Comparison of ENCODE assay signal across 19 cellular contexts in genomic region chr3:16715281-16715680, GRCh38.
A peak's percentile ranks its signal among the peaks of the same experiment; 100 is the strongest.
DNase-seq lines count a peak whose midpoint lies in the region; ATAC-seq and TF ChIP-seq lines count a peak whose summit lies in the region.
"Had no signal": no experiment of that assay in that cellular context is flagged by ENCODE, and none has a peak within 500 bp of the region (broad histone marks: within the 10 kb centered on the region; RNA-seq: fewer than 3 reads in every experiment).

No MANE protein-coding gene starts in this region.

- peaks cover 0 to 6% (median 0%) of the 10 kb centered on the region in 5 donors for H3K27me3 Mint-ChIP-seq in naive thymus-derived CD8-positive, alpha-beta T cell
- H3K27me3 Mint-ChIP-seq: CD4-positive, alpha-beta T cell had no signal

- DNase-seq in Karpas-422 (peak; percentile 45), RPMI7951 (ENCODE audit: low read depth) (peak; percentile 27), neuronal stem cell (ENCODE audit: low spot score) (no peak), upper lobe of right lung (no peak), NAMALWA (ENCODE audit: low spot score) (no peak), cerebellum (ENCODE audit: low spot score) (no peak)
- no peak for DNase-seq in naive thymus-derived CD8-positive, alpha-beta T cell
- DNase-seq: 8988T; ACHN; BE2C; Caco-2; Calu3; CD4-positive, alpha-beta T cell; CD8-positive, alpha-beta T cell; DMS79 treated with DMSO at 0.1 percent for 48 hours; GF-D8 had no signal

- H2AFZ ChIP-seq in Karpas-422 (ENCODE audit: low read length) = no peak overlapping the region
- H2AFZ ChIP-seq in neuronal stem cell (ENCODE audit: low read length) = no peak overlapping the region

- H3K4me3 ChIP-seq in Karpas-422 (ENCODE audit: low read length) (no peak overlapping the region), neuronal stem cell (ENCODE audit: low read length in 2 of 2) (peak overlapping the region in 1 of 2 donors; percentile 35), upper lobe of right lung (no peak overlapping the region)
- H3K4me3 ChIP-seq: BLaER1 had no signal

- no peak overlapping the region for H4K8ac ChIP-seq in neuronal stem cell (ENCODE audit: low read depth, low read length)

- no peak overlapping the region for H4K91ac ChIP-seq in neuronal stem cell (ENCODE audit: low read depth, low read length, poor library complexity)

- H3K4me1 ChIP-seq in Karpas-422 (ENCODE audit: low read length) (peaks cover 21% of the 10 kb centered on the region), neuronal stem cell (ENCODE audit: control insufficient read depth in 2 of 2, insufficient read depth in 1 of 2, low read depth in 1 of 2, low read length in 2 of 2) (no peaks in the 10 kb centered on the region), upper lobe of right lung (no peaks in the 10 kb centered on the region)
- H3K4me1 ChIP-seq: BE2C, BLaER1, Caco-2 had no signal

- H2BK120ac ChIP-seq in neuronal stem cell (ENCODE audit: low read depth, low read length) = no peak overlapping the region

- no peak overlapping the region for H3K14ac ChIP-seq in neuronal stem cell (ENCODE audit: low read length)

- no peak overlapping the region for H3K27ac Mint-ChIP-seq in naive thymus-derived CD8-positive, alpha-beta T cell
- H3K27ac Mint-ChIP-seq: CD4-positive, alpha-beta T cell; CD8-positive, alpha-beta T cell had no signal

- ATAC-seq in upper lobe of right lung (peak; percentile 30), SK-N-SH treated with all-trans-retinoic acid at 6 μM for 48 hours (no peak)
- no peak for ATAC-seq in naive thymus-derived CD8-positive, alpha-beta T cell
- ATAC-seq: CD8-positive, alpha-beta T cell had no signal

- H3K9me3 ChIP-seq in Karpas-422 (ENCODE audit: low read length) = no peaks in the 10 kb centered on the region
- peaks cover 0 to 3% of the 10 kb centered on the region in 2 donors for H3K9me3 ChIP-seq in neuronal stem cell (replicated peaks in 1 of 2; ENCODE audit: control insufficient read depth in 2 of 2, insufficient read depth in 1 of 2, low read depth in 1 of 2, low read length in 2 of 2)
- no peaks in the 10 kb centered on the region for H3K9me3 ChIP-seq in upper lobe of right lung
- H3K9me3 ChIP-seq: BE2C, Caco-2 had no signal

- intact Hi-C loops in upper lobe of right lung (cut with DNase I) = no loop called here

- H2BK5ac ChIP-seq in neuronal stem cell (ENCODE audit: low read length) = no peak overlapping the region

- H3K9ac ChIP-seq in Karpas-422 (ENCODE audit: low read length) (no peak overlapping the region), neuronal stem cell (ENCODE audit: low read depth, low read length, poor library complexity) (no peak overlapping the region)
- H3K9ac ChIP-seq: BLaER1 had no signal

- H3K36me3 Mint-ChIP-seq in naive thymus-derived CD8-positive, alpha-beta T cell = peaks cover 0 to 20% (median 19%) of the 10 kb centered on the region in 3 donors

- H2BK12ac ChIP-seq in neuronal stem cell (ENCODE audit: low read length) = no peak overlapping the region

- no peaks in the 10 kb centered on the region for H3K79me2 ChIP-seq in Karpas-422 (ENCODE audit: low read length)

- no peak overlapping the region for H3K4ac ChIP-seq in neuronal stem cell (ENCODE audit: low read length)

- H3K36me3 ChIP-seq in Karpas-422 (ENCODE audit: insufficient read depth, low read length) = no peaks in the 10 kb centered on the region
- H3K36me3 ChIP-seq in neuronal stem cell (replicated peaks in 1 of 2; ENCODE audit: control insufficient read depth in 2 of 2, insufficient read depth in 2 of 2, low read length in 2 of 2) = no peaks in the 10 kb centered on the region
- no peaks in the 10 kb centered on the region for H3K36me3 ChIP-seq in upper lobe of right lung
- H3K36me3 ChIP-seq: BE2C, BLaER1 had no signal

- H3K79me1 ChIP-seq in neuronal stem cell (ENCODE audit: low read depth, low read length) = no peaks in the 10 kb centered on the region

- no peaks in the 10 kb centered on the region for H3K9me2 ChIP-seq in Karpas-422 (replicated peaks; ENCODE audit: insufficient read depth, low read length)

- H3K4me2 ChIP-seq in Karpas-422 (ENCODE audit: low read depth, low read length, poor library complexity, severe bottlenecking) (no peak overlapping the region), neuronal stem cell (ENCODE audit: insufficient read depth, low read length, poor library complexity, severe bottlenecking) (no peak overlapping the region)
- H3K4me2 ChIP-seq: BLaER1 had no signal

- no peaks in the 10 kb centered on the region for H3K4me1 Mint-ChIP-seq in naive thymus-derived CD8-positive, alpha-beta T cell

- no peak for TF ChIP-seq CTCF in upper lobe of right lung (IDR thresholded peaks at IDR 0.05)

- H3K4me3 Mint-ChIP-seq in naive thymus-derived CD8-positive, alpha-beta T cell = no peak overlapping the region
- H3K4me3 Mint-ChIP-seq: CD4-positive, alpha-beta T cell; CD8-positive, alpha-beta T cell had no signal

- no peak overlapping the region for H3K23ac ChIP-seq in neuronal stem cell (ENCODE audit: low read depth, low read length, poor library complexity)

- no peak overlapping the region for H2BK15ac ChIP-seq in neuronal stem cell (ENCODE audit: low read length)

- no peaks in the 10 kb centered on the region for H4K20me1 ChIP-seq in Karpas-422 (ENCODE audit: insufficient read depth, low read depth, low read length)
- H4K20me1 ChIP-seq: BLaER1 had no signal

- H3K27me3 ChIP-seq in Karpas-422 (ENCODE audit: low read length) = no peaks in the 10 kb centered on the region
- no peaks in the 10 kb centered on the region for H3K27me3 ChIP-seq in neuronal stem cell (ENCODE audit: control insufficient read depth in 3 of 3, insufficient read depth in 3 of 3, low read depth in 1 of 3, low read length in 3 of 3)
- H3K27me3 ChIP-seq in upper lobe of right lung = no peaks in the 10 kb centered on the region
- H3K27me3 ChIP-seq: BE2C, BLaER1 had no signal

- peaks cover 11 to 46% (median 24%) of the 10 kb centered on the region in 9 donors for H3K9me3 Mint-ChIP-seq in naive thymus-derived CD8-positive, alpha-beta T cell

- H3K27ac ChIP-seq in Karpas-422 (ENCODE audit: low read length) (no peak overlapping the region), neuronal stem cell (replicated peaks; ENCODE audit: low read length) (no peak overlapping the region), upper lobe of right lung (no peak overlapping the region)
- H3K27ac ChIP-seq: BLaER1, C4-2B had no signal

- POLR2A ChIA-PET in naive thymus-derived CD8-positive, alpha-beta T cell (lab: Charles Lee) = no interaction called here

- peak overlapping the region; percentile 62 for H3K18ac ChIP-seq in neuronal stem cell (ENCODE audit: low read length)

- WGBS in neuronal stem cell (ENCODE audit: extremely low coverage in 2 of 2, insufficient read length in 2 of 2, insufficient replicate concordance in 1 of 2), 2 donors = no CpG with 5 or more reads among the region's 4 CpGs

- H2AK5ac ChIP-seq in neuronal stem cell (ENCODE audit: low read depth, low read length) = no peak overlapping the region

TF ChIP-seq in SK-N-SH treated with all-trans-retinoic acid at 6 μM for 48 hours, 23 proteins besides CTCF, POLR2A, EP300 and RAD21:
- TF ChIP-seq ESRRG (CRISPR knock-in tag; IDR thresholded peaks at IDR 0.05) = no peak
- no peak for TF ChIP-seq CSDC2 (CRISPR knock-in tag; IDR thresholded peaks at IDR 0.05)
- no peak for TF ChIP-seq TSHZ2 (CRISPR knock-in tag; IDR thresholded peaks at IDR 0.05)
- no peak for TF ChIP-seq CSRNP3 (CRISPR knock-in tag; IDR thresholded peaks at IDR 0.05)
- TF ChIP-seq ZC3H10 (CRISPR knock-in tag; IDR thresholded peaks at IDR 0.05) = no peak

Comparison
In these comparisons a context has a peak if more than half of its experiments do, and no peak if none do; other contexts are left out.
1. DNase-seq: peak in Karpas-422 (single experiment) and RPMI7951 (single experiment); none in neuronal stem cell (single experiment), upper lobe of right lung (single experiment), naive thymus-derived CD8-positive, alpha-beta T cell (0 of 10), NAMALWA (single experiment) and cerebellum (single experiment).